In genomic region chr18:58785171-58785805, GRCh38 we compare ENCODE assay signal across 8 cellular contexts.
DNase-seq lines count a peak whose midpoint lies in the region; ATAC-seq and TF ChIP-seq lines count a peak whose summit lies in the region.
"Had no signal": no experiment of that assay in that cellular context is flagged by ENCODE, and none has a peak within 500 bp of the region (broad histone marks: within the 10 kb centered on the region; RNA-seq: fewer than 3 reads in every experiment).

No MANE protein-coding gene starts in this region.

- WGBS in stomach, 5 donors, result 48 to 64% (median 58%) methylated on average over 12 to 13 of the region's 13 CpGs

- TF ChIP-seq CTCF in RWPE2 (IDR thresholded peaks at IDR 0.05; ENCODE audit: poor library complexity, severe bottlenecking) (peak; percentile 26), stomach (IDR thresholded peaks at IDR 0.05) (no peak)

- intact Hi-C loops in stomach (cut with DNase I; ENCODE audit: low total_unique reads), result no loop called here

- H3K4me1 ChIP-seq in RWPE2 (ENCODE audit: insufficient read depth, poor library complexity, severe bottlenecking), result peaks cover 51% of the 10 kb centered on the region
- peaks cover 18 to 42% (median 37%) of the 10 kb centered on the region in 4 donors for H3K4me1 ChIP-seq in stomach

- H3K27ac ChIP-seq in RWPE2 (ENCODE audit: poor library complexity, severe bottlenecking) (peak overlapping the region; percentile 98), stomach (peak overlapping the region in 4 of 5 donors; percentile 7 to 64 (median 18))
- H3K27ac ChIP-seq: cardiac muscle cell had no signal

- ATAC-seq in RWPE2 (ENCODE audit: low read depth) (peak; percentile 92), HG03520 (IDR thresholded peaks at IDR 0.05; ENCODE audit: unreplicated experiment) (no peak)

- H3K27me3 ChIP-seq in RWPE2 (ENCODE audit: insufficient read depth, poor library complexity, severe bottlenecking), result no peaks in the 10 kb centered on the region
- H3K27me3 ChIP-seq in stomach, result no peaks in the 10 kb centered on the region
- H3K27me3 ChIP-seq: cardiac muscle cell had no signal

- H3K9me3 ChIP-seq in RWPE2 (ENCODE audit: severe bottlenecking), result no peaks in the 10 kb centered on the region
- H3K9me3 ChIP-seq in stomach, result no peaks in the 10 kb centered on the region

- H3K4me3 ChIP-seq in RWPE2 (ENCODE audit: severe bottlenecking), result peak overlapping the region; percentile 10
- H3K4me3 ChIP-seq in stomach, result no peak overlapping the region
- H3K4me3 ChIP-seq: cardiac muscle cell had no signal

- DNase-seq in H4 (ENCODE audit: low spot score) (peak; percentile 94), RWPE2 (ENCODE audit: low spot score) (peak; percentile 94), glomerular visceral epithelial cell (ENCODE audit: extremely low spot score) (peak; percentile 96), stomach (peak; percentile 43), Ammon's horn (ENCODE audit: low spot score) (no peak), NCI-H2081 (lab: John Stamatoyannopoulos, UW) (no peak)

- H3K36me3 ChIP-seq in RWPE2 (ENCODE audit: low read depth) (no peaks in the 10 kb centered on the region), stomach (no peaks in the 10 kb centered on the region)
- H3K36me3 ChIP-seq: cardiac muscle cell had no signal

- TF ChIP-seq POLR2A in stomach (IDR thresholded peaks at IDR 0.05), result no peak

- TF ChIP-seq EP300 in stomach (IDR thresholded peaks at IDR 0.05), result no peak

Comparison
In these comparisons a context has a peak if more than half of its experiments do, and no peak if none do; other contexts are left out.
1. DNase-seq: peak in H4 (single experiment), RWPE2 (single experiment), glomerular visceral epithelial cell (single experiment) and stomach (single experiment); none in Ammon's horn (single experiment) and NCI-H2081 (0 of 2).